Comparison of ENCODE assay signal across 17 cellular contexts in genomic region chr2:240310201-240310600, GRCh38.
DNase-seq lines count a peak whose midpoint lies in the region; ATAC-seq and TF ChIP-seq lines count a peak whose summit lies in the region.
"Had no signal": no experiment of that assay in that cellular context is flagged by ENCODE, and none has a peak within 500 bp of the region (broad histone marks: within the 10 kb centered on the region; RNA-seq: fewer than 3 reads in every experiment).

No MANE protein-coding gene starts in this region.

- H3K4me2 ChIP-seq in neuronal stem cell (ENCODE audit: insufficient read depth, low read length, poor library complexity, severe bottlenecking), result no peak overlapping the region
- H3K4me2 ChIP-seq: A549, GM23338 had no signal

- H2BK12ac ChIP-seq in neuronal stem cell (ENCODE audit: low read length), result no peak overlapping the region

- no peak for TF ChIP-seq EP300 in transverse colon (IDR thresholded peaks at IDR 0.05; ENCODE audit: low read depth)

- intact Hi-C loops in upper lobe of right lung (cut with DNase I) (no loop called here), transverse colon (cut with DNase I; ENCODE audit: low total_unique reads) (no loop called here)

- H3K4ac ChIP-seq in neuronal stem cell (ENCODE audit: low read length), result no peak overlapping the region

- H2AFZ ChIP-seq in neuronal stem cell (ENCODE audit: low read length), result no peak overlapping the region
- H2AFZ ChIP-seq: GM23338 had no signal

- H3K27me3 ChIP-seq in neuronal stem cell (ENCODE audit: control insufficient read depth in 3 of 3, insufficient read depth in 3 of 3, low read depth in 1 of 3, low read length in 3 of 3), result no peaks in the 10 kb centered on the region
- H3K27me3 ChIP-seq in upper lobe of right lung, result peaks cover 6% of the 10 kb centered on the region
- H3K27me3 ChIP-seq in transverse colon, result no peaks in the 10 kb centered on the region

- no CpG with 5 or more reads among the region's 10 CpGs for WGBS in neuronal stem cell (ENCODE audit: extremely low coverage in 2 of 2, insufficient read length in 2 of 2, insufficient replicate concordance in 1 of 2), 2 donors
- WGBS in transverse colon (ENCODE audit: low coverage in 1 of 2), 2 donors, result 87% methylated on average over 10 of the region's 10 CpGs; no CpG with 5 or more reads in 1 of the 2 donors

- TF ChIP-seq POLR2A in transverse colon (IDR thresholded peaks at IDR 0.05), result no peak

- H3K9me3 ChIP-seq in neuronal stem cell (replicated peaks in 1 of 2; ENCODE audit: control insufficient read depth in 2 of 2, insufficient read depth in 1 of 2, low read depth in 1 of 2, low read length in 2 of 2) (peaks cover 0 to 5% of the 10 kb centered on the region in 2 donors), upper lobe of right lung (no peaks in the 10 kb centered on the region), transverse colon (no peaks in the 10 kb centered on the region)
- H3K9me3 ChIP-seq: Caco-2 had no signal

- no peak overlapping the region for H3K23ac ChIP-seq in neuronal stem cell (ENCODE audit: low read depth, low read length, poor library complexity)

- H2BK120ac ChIP-seq in neuronal stem cell (ENCODE audit: low read depth, low read length), result no peak overlapping the region

- H3K4me1 ChIP-seq in neuronal stem cell (ENCODE audit: control insufficient read depth in 2 of 2, insufficient read depth in 1 of 2, low read depth in 1 of 2, low read length in 2 of 2) (peaks cover 4 to 5% of the 10 kb centered on the region in 2 donors), upper lobe of right lung (no peaks in the 10 kb centered on the region), transverse colon (no peaks in the 10 kb centered on the region)
- H3K4me1 ChIP-seq: A549, Caco-2 had no signal

- TF ChIP-seq CTCF in coronary artery (IDR thresholded peaks at IDR 0.05), result no peak
- TF ChIP-seq CTCF in upper lobe of right lung (IDR thresholded peaks at IDR 0.05), result no peak
- no peak for TF ChIP-seq CTCF in transverse colon (IDR thresholded peaks at IDR 0.05)

- H3K18ac ChIP-seq in neuronal stem cell (ENCODE audit: low read length), result peak overlapping the region; percentile 58

- H3K27ac ChIP-seq in coronary artery (no peak overlapping the region), neuronal stem cell (replicated peaks; ENCODE audit: low read length) (no peak overlapping the region), upper lobe of right lung (no peak overlapping the region), transverse colon (no peak overlapping the region)
- H3K27ac ChIP-seq: 22Rv1, A549, C4-2B, HL-60 had no signal

- H4K91ac ChIP-seq in neuronal stem cell (ENCODE audit: low read depth, low read length, poor library complexity), result no peak overlapping the region

- H3K4me3 ChIP-seq in coronary artery, result no peak overlapping the region
- no peak overlapping the region for H3K4me3 ChIP-seq in neuronal stem cell (ENCODE audit: low read length in 2 of 2)
- H3K4me3 ChIP-seq in upper lobe of right lung, result no peak overlapping the region
- H3K4me3 ChIP-seq in transverse colon, result no peak overlapping the region
- H3K4me3 ChIP-seq: A549, GM23338 had no signal

- H4K8ac ChIP-seq in neuronal stem cell (ENCODE audit: low read depth, low read length), result no peak overlapping the region

- peak overlapping the region; percentile 9 for H2BK15ac ChIP-seq in neuronal stem cell (ENCODE audit: low read length)

- H3K14ac ChIP-seq in neuronal stem cell (ENCODE audit: low read length), result no peak overlapping the region

- peaks cover 0 to 5% of the 10 kb centered on the region in 2 donors for H3K36me3 ChIP-seq in neuronal stem cell (replicated peaks in 1 of 2; ENCODE audit: control insufficient read depth in 2 of 2, insufficient read depth in 2 of 2, low read length in 2 of 2)
- H3K36me3 ChIP-seq in upper lobe of right lung, result no peaks in the 10 kb centered on the region
- no peaks in the 10 kb centered on the region for H3K36me3 ChIP-seq in transverse colon

- no peak overlapping the region for H3K9ac ChIP-seq in neuronal stem cell (ENCODE audit: low read depth, low read length, poor library complexity)

- DNase-seq in activated effector memory CD4-positive, alpha-beta T cell treated with anti-CD3 and anti-CD28 coated beads, Interleukin-2, amount 50 U/mL, for 16 hours, result peak; percentile 19
- DNase-seq in activated effector memory CD4-positive, alpha-beta T cell treated with Interleukin-2 at 50 U/mL for 16 hours, result no peak
- peak; percentile 40 for DNase-seq in coronary artery (ENCODE audit: low spot score)
- DNase-seq in neuronal stem cell (ENCODE audit: low spot score), result no peak
- peak; percentile 40 for DNase-seq in upper lobe of right lung
- no peak for DNase-seq in transverse colon
- DNase-seq in NCI-H2171 treated with DMSO at 0.1 percent for 48 hours (lab: John Stamatoyannopoulos, UW), result no peak
- DNase-seq: AML-193; Caco-2; CD4-positive, alpha-beta T cell; HFFc6 had no signal

- H2BK5ac ChIP-seq in neuronal stem cell (ENCODE audit: low read length), result no peak overlapping the region

- peaks cover 1% of the 10 kb centered on the region for H3K79me1 ChIP-seq in neuronal stem cell (ENCODE audit: low read depth, low read length)

- ATAC-seq in upper lobe of right lung, result no peak
- ATAC-seq: GM23338, HCT116 had no signal

- in situ Hi-C loops in transverse colon (cut with MboI; ENCODE audit: low pct_ligation_motif_present in 1 of 4, low pct_unique_long_range_greater_than_20kb in 1 of 4, low sequenced_read_pairs in 3 of 4), result no loop called here

- H2AK5ac ChIP-seq in neuronal stem cell (ENCODE audit: low read depth, low read length), result no peak overlapping the region

Comparison
In these comparisons a context has a peak if more than half of its experiments do, and no peak if none do; other contexts are left out.
1. DNase-seq: peak in activated effector memory CD4-positive, alpha-beta T cell treated with anti-CD3 and anti-CD28 coated beads, Interleukin-2, amount 50 U/mL, for 16 hours (single experiment), coronary artery (single experiment) and upper lobe of right lung (single experiment); none in activated effector memory CD4-positive, alpha-beta T cell treated with Interleukin-2 at 50 U/mL for 16 hours (single experiment), neuronal stem cell (single experiment), transverse colon (single experiment) and NCI-H2171 treated with DMSO at 0.1 percent for 48 hours (single experiment).